Comparison of ENCODE assay signal across 1 cellular context in the genomic region with DNA sequence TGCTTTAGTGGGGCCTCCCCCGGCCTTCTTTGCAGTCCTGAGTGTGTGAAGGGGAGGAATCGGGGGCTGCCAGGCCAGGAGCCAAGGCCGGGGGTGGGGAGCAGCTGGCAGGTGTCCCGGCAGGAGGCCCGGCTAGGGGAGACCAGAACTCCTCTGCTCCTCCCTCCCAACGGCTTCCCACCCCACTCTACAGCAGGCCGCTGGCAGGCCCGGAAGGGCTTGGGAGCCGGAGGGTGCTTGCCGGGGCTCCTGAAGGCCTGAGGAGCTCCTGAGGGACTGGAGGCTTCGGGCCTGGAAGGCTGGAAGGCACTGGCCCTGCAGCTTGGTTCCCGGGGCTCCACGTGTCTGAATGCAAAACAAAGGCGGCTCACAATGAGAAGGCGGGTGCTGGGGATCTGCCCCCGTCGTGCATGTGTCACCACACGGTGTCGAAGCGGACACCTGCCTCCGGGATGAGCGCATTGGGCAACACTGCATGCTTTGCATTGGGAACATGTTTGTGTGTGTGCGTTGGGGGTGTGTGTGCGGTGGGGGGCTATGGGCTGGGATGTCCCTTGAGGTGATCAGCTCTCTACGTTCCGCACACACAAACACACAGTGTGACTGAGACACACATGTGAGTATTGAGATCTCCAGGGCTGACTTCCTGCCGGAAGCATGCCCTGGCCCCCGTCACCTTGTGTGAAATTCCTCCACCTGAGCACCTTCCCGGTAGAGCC.
TF ChIP-seq lines count a peak whose summit lies in the region.

No MANE protein-coding gene starts in this region.

TF ChIP-seq in HepG2, 621 proteins besides CTCF, POLR2A, EP300 and RAD21 (continued from another document and continues in another):
- TF ChIP-seq NCOA1 (CRISPR knock-in tag; IDR thresholded peaks at IDR 0.05): peak; percentile 64; the same call in 1 of the 2 replicates
- peak; percentile 39; the same call in 1 of the 2 replicates for TF ChIP-seq ZNF709 (CRISPR knock-in tag; IDR thresholded peaks at IDR 0.05)
- TF ChIP-seq TBX3 (IDR thresholded peaks at IDR 0.05; ENCODE audit: borderline replicate concordance): peak; percentile 94
- TF ChIP-seq ZFYVE20 (CRISPR knock-in tag; IDR thresholded peaks at IDR 0.05; ENCODE audit: borderline replicate concordance, low read depth): peak; percentile 37; the same call in 1 of the 2 replicates
- TF ChIP-seq ZNF44 (CRISPR knock-in tag; IDR thresholded peaks at IDR 0.05): no peak
- TF ChIP-seq KLF12 (CRISPR knock-in tag; IDR thresholded peaks at IDR 0.05; ENCODE audit: borderline replicate concordance): no peak
- peak; percentile 88 for TF ChIP-seq ZNF589 (CRISPR knock-in tag; conservative IDR thresholded peaks at IDR 0.05)
- peak; percentile 50; the same call in 1 of the 2 replicates for TF ChIP-seq ZNF281 (CRISPR knock-in tag; IDR thresholded peaks at IDR 0.05; ENCODE audit: borderline replicate concordance)
- TF ChIP-seq ZNF253 (CRISPR knock-in tag; IDR thresholded peaks at IDR 0.05; ENCODE audit: borderline replicate concordance): peak; percentile 68; the same call in 1 of the 2 replicates
- peak; percentile 16; the same call in 1 of the 2 replicates for TF ChIP-seq NFKB2 (CRISPR knock-in tag; IDR thresholded peaks at IDR 0.05; ENCODE audit: borderline replicate concordance)
- TF ChIP-seq JUND (CRISPR knock-in tag; IDR thresholded peaks at IDR 0.05): peak; percentile 43; the same call in 1 of the 2 replicates
- TF ChIP-seq, protein P1, sequence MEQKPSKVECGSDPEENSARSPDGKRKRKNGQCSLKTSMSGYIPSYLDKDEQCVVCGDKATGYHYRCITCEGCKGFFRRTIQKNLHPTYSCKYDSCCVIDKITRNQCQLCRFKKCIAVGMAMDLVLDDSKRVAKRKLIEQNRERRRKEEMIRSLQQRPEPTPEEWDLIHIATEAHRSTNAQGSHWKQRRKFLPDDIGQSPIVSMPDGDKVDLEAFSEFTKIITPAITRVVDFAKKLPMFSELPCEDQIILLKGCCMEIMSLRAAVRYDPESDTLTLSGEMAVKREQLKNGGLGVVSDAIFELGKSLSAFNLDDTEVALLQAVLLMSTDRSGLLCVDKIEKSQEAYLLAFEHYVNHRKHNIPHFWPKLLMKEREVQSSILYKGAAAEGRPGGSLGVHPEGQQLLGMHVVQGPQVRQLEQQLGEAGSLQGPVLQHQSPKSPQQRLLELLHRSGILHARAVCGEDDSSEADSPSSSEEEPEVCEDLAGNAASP (CRISPR knock-in tag; IDR thresholded peaks at IDR 0.05; ENCODE audit: borderline replicate concordance): peak; percentile 6; the same call in 1 of the 2 replicates
- TF ChIP-seq ZNF7 (CRISPR knock-in tag; IDR thresholded peaks at IDR 0.05): 0 out of 2 replicates have a peak, but pooled peaks have one; percentile 9
- no peak for TF ChIP-seq ZUFSP (CRISPR knock-in tag; IDR thresholded peaks at IDR 0.05; ENCODE audit: borderline replicate concordance)
- TF ChIP-seq ZNF333 (CRISPR knock-in tag; IDR thresholded peaks at IDR 0.05; ENCODE audit: borderline replicate concordance): peak; percentile 88
- peak; percentile 59 for TF ChIP-seq GABPB1 (CRISPR knock-in tag; IDR thresholded peaks at IDR 0.05)
- TF ChIP-seq ZNF746 (CRISPR knock-in tag; IDR thresholded peaks at IDR 0.05): no peak; the same call in 1 of the 2 replicates
- TF ChIP-seq HOXA7 (CRISPR knock-in tag; IDR thresholded peaks at IDR 0.05): no peak
- no peak for TF ChIP-seq PBX3 (CRISPR knock-in tag; IDR thresholded peaks at IDR 0.05; ENCODE audit: borderline replicate concordance)
- TF ChIP-seq, protein P2, sequence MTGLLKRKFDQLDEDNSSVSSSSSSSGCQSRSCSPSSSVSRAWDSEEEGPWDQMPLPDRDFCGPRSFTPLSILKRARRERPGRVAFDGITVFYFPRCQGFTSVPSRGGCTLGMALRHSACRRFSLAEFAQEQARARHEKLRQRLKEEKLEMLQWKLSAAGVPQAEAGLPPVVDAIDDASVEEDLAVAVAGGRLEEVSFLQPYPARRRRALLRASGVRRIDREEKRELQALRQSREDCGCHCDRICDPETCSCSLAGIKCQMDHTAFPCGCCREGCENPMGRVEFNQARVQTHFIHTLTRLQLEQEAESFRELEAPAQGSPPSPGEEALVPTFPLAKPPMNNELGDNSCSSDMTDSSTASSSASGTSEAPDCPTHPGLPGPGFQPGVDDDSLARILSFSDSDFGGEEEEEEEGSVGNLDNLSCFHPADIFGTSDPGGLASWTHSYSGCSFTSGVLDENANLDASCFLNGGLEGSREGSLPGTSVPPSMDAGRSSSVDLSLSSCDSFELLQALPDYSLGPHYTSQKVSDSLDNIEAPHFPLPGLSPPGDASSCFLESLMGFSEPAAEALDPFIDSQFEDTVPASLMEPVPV (CRISPR knock-in tag; IDR thresholded peaks at IDR 0.05): no peak; the same call in 1 of the 2 replicates
- TF ChIP-seq, protein P3, sequence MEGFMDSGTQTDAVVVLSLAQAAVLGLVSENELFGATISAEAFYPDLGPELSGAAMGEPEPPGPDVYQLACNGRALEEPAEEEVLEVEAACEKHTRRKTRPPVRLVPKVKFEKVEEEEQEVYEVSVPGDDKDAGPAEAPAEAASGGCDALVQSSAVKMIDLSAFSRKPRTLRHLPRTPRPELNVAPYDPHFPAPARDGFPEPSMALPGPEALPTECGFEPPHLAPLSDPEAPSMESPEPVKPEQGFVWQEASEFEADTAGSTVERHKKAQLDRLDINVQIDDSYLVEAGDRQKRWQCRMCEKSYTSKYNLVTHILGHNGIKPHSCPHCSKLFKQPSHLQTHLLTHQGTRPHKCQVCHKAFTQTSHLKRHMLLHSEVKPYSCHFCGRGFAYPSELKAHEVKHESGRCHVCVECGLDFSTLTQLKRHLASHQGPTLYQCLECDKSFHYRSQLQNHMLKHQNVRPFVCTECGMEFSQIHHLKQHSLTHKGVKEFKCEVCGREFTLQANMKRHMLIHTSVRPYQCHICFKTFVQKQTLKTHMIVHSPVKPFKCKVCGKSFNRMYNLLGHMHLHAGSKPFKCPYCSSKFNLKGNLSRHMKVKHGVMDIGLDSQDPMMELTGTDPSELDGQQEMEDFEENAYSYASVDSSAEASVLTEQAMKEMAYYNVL (CRISPR knock-in tag; IDR thresholded peaks at IDR 0.05; ENCODE audit: borderline replicate concordance): no peak
- TF ChIP-seq TFE3 (CRISPR knock-in tag; IDR thresholded peaks at IDR 0.05): peak; percentile 33; the same call in 1 of the 2 replicates
- TF ChIP-seq RERE (CRISPR knock-in tag; IDR thresholded peaks at IDR 0.05; ENCODE audit: low read depth): 0 out of 2 replicates have a peak, but pooled peaks have one; percentile 38
- peak; percentile 30; the same call in 1 of the 2 replicates for TF ChIP-seq ZNF280D (CRISPR knock-in tag; IDR thresholded peaks at IDR 0.05)
- TF ChIP-seq DPF2 (CRISPR knock-in tag; IDR thresholded peaks at IDR 0.05; ENCODE audit: borderline replicate concordance, low read depth): no peak
- no peak for TF ChIP-seq ZNF33A (CRISPR knock-in tag; IDR thresholded peaks at IDR 0.05; ENCODE audit: borderline replicate concordance)
